In genomic region chr6:82032444-82032843, GRCh38 we compare ENCODE assay signal across 29 cellular contexts.
"Had no signal": no experiment of that assay in that cellular context is flagged by ENCODE, and none has a peak within 500 bp of the region (broad histone marks: within the 10 kb centered on the region; RNA-seq: fewer than 3 reads in every experiment).

No MANE protein-coding gene starts in this region.

- H3K27me3 ChIP-seq: esophagus squamous epithelium, gastrocnemius medialis, heart right ventricle, left lung had no signal

- H3K36me3 Mint-ChIP-seq: mesothelial cell of epicardium, naive B cell had no signal

- H3K4me3 ChIP-seq: coronary artery, dorsolateral prefrontal cortex, esophagus squamous epithelium, gastrocnemius medialis, heart right ventricle, left lung, lower lobe of right lung, mucosa of descending colon had no signal

- H3K9me3 ChIP-seq: esophagus squamous epithelium, gastrocnemius medialis, heart right ventricle, left lung, lower lobe of right lung, mucosa of descending colon had no signal

- ATAC-seq: effector memory CD8-positive, alpha-beta T cell; esophagus mucosa; gastrocnemius medialis; heart right ventricle; left cardiac atrium; left lung; left ventricle myocardium superior; lower lobe of right lung; mucosa of descending colon had no signal

- H3K27ac Mint-ChIP-seq: effector memory CD8-positive, alpha-beta T cell; endodermal cell; mesothelial cell of epicardium; naive B cell had no signal

- FAIRE-seq: colon, endometrium, islet of Langerhans, keratinocyte had no signal

- H3K36me3 ChIP-seq: esophagus squamous epithelium, gastrocnemius medialis, heart right ventricle, left lung, lower lobe of right lung had no signal

- H3K4me1 ChIP-seq: gastrocnemius medialis, left lung, lower lobe of right lung had no signal

- DNase-seq: dermis blood vessel endothelial cell; dorsolateral prefrontal cortex; effector CD4-positive, alpha-beta T cell; effector memory CD8-positive, alpha-beta T cell; endodermal cell; erythroblast; esophagus squamous epithelium; foreskin fibroblast; foreskin melanocyte; gastrocnemius medialis; glutamatergic neuron; head of caudate nucleus; heart right ventricle; hippocampal formation; left cardiac atrium; left lung; left ventricle myocardium superior; lower lobe of right lung; mesenchymal stem cell; mucosa of descending colon; naive B cell had no signal

- H3K4me3 Mint-ChIP-seq: effector memory CD8-positive, alpha-beta T cell; endodermal cell; mesothelial cell of epicardium; naive B cell had no signal

- H3K27ac ChIP-seq: coronary artery, dorsolateral prefrontal cortex, epithelial cell of prostate, esophagus squamous epithelium, gastrocnemius medialis, left lung, lower lobe of right lung had no signal

- H3K4me1 Mint-ChIP-seq: naive B cell had no signal

- H3K9me3 Mint-ChIP-seq: endodermal cell, mesothelial cell of epicardium, naive B cell had no signal

- H3K27me3 Mint-ChIP-seq: effector memory CD8-positive, alpha-beta T cell had no signal
